Comparison of ENCODE assay signal across 1 cellular context in genomic region chr16:21704266-21704665, GRCh38.
TF ChIP-seq lines count a peak whose summit lies in the region.

No MANE protein-coding gene starts in this region.

TF ChIP-seq in HepG2, 621 proteins besides CTCF, POLR2A, EP300 and RAD21:
- TF ChIP-seq SMARCE1 (IDR thresholded peaks at IDR 0.05; ENCODE audit: borderline replicate concordance) (no peak), ZNF629 (CRISPR knock-in tag; conservative IDR thresholded peaks at IDR 0.05) (peak; percentile 73), SNAPC2 (CRISPR knock-in tag; IDR thresholded peaks at IDR 0.05) (no peak)
